Comparison of ENCODE assay signal across 1 cellular context in genomic region chr16:684067-684794, GRCh38.
A peak's percentile ranks its signal among the peaks of the same experiment; 100 is the strongest.
TF ChIP-seq lines count a peak whose summit lies in the region.

A gene with protein sequence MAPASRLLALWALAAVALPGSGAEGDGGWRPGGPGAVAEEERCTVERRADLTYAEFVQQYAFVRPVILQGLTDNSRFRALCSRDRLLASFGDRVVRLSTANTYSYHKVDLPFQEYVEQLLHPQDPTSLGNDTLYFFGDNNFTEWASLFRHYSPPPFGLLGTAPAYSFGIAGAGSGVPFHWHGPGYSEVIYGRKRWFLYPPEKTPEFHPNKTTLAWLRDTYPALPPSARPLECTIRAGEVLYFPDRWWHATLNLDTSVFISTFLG (minus strand): TSS chr16:684334. CDS start chr16:684319, 15 bp downstream.

TF ChIP-seq in K562, 482 proteins besides CTCF, POLR2A, EP300 and RAD21 (continued from another document and continues in another):
- TF ChIP-seq AFF4 (CRISPR knock-in tag; IDR thresholded peaks at IDR 0.05), result no peak
- peak; percentile 37; the same call in 1 of the 2 replicates for TF ChIP-seq KLF1 (tag; IDR thresholded peaks at IDR 0.05)
- TF ChIP-seq, protein P1, sequence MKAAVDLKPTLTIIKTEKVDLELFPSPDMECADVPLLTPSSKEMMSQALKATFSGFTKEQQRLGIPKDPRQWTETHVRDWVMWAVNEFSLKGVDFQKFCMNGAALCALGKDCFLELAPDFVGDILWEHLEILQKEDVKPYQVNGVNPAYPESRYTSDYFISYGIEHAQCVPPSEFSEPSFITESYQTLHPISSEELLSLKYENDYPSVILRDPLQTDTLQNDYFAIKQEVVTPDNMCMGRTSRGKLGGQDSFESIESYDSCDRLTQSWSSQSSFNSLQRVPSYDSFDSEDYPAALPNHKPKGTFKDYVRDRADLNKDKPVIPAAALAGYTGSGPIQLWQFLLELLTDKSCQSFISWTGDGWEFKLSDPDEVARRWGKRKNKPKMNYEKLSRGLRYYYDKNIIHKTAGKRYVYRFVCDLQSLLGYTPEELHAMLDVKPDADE (conservative IDR thresholded peaks at IDR 0.05; ENCODE audit: control insufficient read depth, low read depth, low read length), result peak; percentile 61
- no peak for TF ChIP-seq NFIC (IDR thresholded peaks at IDR 0.05)
- no peak for TF ChIP-seq CHAMP1 (IDR thresholded peaks at IDR 0.05)
- no peak for TF ChIP-seq MTA1 (IDR thresholded peaks at IDR 0.05; ENCODE audit: borderline replicate concordance)
- TF ChIP-seq ZNF146 (CRISPR knock-in tag; IDR thresholded peaks at IDR 0.05; ENCODE audit: unreplicated experiment), result no peak
- no peak for TF ChIP-seq RUNX1 (IDR thresholded peaks at IDR 0.05; ENCODE audit: low read depth)
- TF ChIP-seq ETS2 (tag; IDR thresholded peaks at IDR 0.05; ENCODE audit: borderline replicate concordance, poor library complexity, severe bottlenecking), result no peak
- no peak for TF ChIP-seq MBD1 (CRISPR knock-in tag; IDR thresholded peaks at IDR 0.05)
- no peak for TF ChIP-seq DPF2 (IDR thresholded peaks at IDR 0.05)
- no peak for TF ChIP-seq PREB (CRISPR knock-in tag; IDR thresholded peaks at IDR 0.05)
- peak; percentile 63; the same call in 1 of the 2 replicates for TF ChIP-seq MTA3 (IDR thresholded peaks at IDR 0.05; ENCODE audit: borderline replicate concordance)
- TF ChIP-seq, protein P2, sequence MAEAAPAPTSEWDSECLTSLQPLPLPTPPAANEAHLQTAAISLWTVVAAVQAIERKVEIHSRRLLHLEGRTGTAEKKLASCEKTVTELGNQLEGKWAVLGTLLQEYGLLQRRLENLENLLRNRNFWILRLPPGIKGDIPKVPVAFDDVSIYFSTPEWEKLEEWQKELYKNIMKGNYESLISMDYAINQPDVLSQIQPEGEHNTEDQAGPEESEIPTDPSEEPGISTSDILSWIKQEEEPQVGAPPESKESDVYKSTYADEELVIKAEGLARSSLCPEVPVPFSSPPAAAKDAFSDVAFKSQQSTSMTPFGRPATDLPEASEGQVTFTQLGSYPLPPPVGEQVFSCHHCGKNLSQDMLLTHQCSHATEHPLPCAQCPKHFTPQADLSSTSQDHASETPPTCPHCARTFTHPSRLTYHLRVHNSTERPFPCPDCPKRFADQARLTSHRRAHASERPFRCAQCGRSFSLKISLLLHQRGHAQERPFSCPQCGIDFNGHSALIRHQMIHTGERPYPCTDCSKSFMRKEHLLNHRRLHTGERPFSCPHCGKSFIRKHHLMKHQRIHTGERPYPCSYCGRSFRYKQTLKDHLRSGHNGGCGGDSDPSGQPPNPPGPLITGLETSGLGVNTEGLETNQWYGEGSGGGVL (CRISPR knock-in tag; IDR thresholded peaks at IDR 0.05), result no peak
- TF ChIP-seq ZNF224 (CRISPR knock-in tag; IDR thresholded peaks at IDR 0.05), result no peak
- 0 out of 2 replicates have a peak, but pooled peaks have one; percentile 44 for TF ChIP-seq ESRRA (IDR thresholded peaks at IDR 0.05; ENCODE audit: borderline replicate concordance, low read depth)
- TF ChIP-seq, protein P3, sequence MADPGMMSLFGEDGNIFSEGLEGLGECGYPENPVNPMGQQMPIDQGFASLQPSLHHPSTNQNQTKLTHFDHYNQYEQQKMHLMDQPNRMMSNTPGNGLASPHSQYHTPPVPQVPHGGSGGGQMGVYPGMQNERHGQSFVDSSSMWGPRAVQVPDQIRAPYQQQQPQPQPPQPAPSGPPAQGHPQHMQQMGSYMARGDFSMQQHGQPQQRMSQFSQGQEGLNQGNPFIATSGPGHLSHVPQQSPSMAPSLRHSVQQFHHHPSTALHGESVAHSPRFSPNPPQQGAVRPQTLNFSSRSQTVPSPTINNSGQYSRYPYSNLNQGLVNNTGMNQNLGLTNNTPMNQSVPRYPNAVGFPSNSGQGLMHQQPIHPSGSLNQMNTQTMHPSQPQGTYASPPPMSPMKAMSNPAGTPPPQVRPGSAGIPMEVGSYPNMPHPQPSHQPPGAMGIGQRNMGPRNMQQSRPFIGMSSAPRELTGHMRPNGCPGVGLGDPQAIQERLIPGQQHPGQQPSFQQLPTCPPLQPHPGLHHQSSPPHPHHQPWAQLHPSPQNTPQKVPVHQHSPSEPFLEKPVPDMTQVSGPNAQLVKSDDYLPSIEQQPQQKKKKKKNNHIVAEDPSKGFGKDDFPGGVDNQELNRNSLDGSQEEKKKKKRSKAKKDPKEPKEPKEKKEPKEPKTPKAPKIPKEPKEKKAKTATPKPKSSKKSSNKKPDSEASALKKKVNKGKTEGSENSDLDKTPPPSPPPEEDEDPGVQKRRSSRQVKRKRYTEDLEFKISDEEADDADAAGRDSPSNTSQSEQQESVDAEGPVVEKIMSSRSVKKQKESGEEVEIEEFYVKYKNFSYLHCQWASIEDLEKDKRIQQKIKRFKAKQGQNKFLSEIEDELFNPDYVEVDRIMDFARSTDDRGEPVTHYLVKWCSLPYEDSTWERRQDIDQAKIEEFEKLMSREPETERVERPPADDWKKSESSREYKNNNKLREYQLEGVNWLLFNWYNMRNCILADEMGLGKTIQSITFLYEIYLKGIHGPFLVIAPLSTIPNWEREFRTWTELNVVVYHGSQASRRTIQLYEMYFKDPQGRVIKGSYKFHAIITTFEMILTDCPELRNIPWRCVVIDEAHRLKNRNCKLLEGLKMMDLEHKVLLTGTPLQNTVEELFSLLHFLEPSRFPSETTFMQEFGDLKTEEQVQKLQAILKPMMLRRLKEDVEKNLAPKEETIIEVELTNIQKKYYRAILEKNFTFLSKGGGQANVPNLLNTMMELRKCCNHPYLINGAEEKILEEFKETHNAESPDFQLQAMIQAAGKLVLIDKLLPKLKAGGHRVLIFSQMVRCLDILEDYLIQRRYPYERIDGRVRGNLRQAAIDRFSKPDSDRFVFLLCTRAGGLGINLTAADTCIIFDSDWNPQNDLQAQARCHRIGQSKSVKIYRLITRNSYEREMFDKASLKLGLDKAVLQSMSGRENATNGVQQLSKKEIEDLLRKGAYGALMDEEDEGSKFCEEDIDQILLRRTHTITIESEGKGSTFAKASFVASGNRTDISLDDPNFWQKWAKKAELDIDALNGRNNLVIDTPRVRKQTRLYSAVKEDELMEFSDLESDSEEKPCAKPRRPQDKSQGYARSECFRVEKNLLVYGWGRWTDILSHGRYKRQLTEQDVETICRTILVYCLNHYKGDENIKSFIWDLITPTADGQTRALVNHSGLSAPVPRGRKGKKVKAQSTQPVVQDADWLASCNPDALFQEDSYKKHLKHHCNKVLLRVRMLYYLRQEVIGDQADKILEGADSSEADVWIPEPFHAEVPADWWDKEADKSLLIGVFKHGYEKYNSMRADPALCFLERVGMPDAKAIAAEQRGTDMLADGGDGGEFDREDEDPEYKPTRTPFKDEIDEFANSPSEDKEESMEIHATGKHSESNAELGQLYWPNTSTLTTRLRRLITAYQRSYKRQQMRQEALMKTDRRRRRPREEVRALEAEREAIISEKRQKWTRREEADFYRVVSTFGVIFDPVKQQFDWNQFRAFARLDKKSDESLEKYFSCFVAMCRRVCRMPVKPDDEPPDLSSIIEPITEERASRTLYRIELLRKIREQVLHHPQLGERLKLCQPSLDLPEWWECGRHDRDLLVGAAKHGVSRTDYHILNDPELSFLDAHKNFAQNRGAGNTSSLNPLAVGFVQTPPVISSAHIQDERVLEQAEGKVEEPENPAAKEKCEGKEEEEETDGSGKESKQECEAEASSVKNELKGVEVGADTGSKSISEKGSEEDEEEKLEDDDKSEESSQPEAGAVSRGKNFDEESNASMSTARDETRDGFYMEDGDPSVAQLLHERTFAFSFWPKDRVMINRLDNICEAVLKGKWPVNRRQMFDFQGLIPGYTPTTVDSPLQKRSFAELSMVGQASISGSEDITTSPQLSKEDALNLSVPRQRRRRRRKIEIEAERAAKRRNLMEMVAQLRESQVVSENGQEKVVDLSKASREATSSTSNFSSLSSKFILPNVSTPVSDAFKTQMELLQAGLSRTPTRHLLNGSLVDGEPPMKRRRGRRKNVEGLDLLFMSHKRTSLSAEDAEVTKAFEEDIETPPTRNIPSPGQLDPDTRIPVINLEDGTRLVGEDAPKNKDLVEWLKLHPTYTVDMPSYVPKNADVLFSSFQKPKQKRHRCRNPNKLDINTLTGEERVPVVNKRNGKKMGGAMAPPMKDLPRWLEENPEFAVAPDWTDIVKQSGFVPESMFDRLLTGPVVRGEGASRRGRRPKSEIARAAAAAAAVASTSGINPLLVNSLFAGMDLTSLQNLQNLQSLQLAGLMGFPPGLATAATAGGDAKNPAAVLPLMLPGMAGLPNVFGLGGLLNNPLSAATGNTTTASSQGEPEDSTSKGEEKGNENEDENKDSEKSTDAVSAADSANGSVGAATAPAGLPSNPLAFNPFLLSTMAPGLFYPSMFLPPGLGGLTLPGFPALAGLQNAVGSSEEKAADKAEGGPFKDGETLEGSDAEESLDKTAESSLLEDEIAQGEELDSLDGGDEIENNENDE (IDR thresholded peaks at IDR 0.05; ENCODE audit: low read depth, low read length), result no peak
- no peak for TF ChIP-seq ZNF174 (CRISPR knock-in tag; IDR thresholded peaks at IDR 0.05)
- TF ChIP-seq ELF1 (tag; IDR thresholded peaks at IDR 0.05), result peak; percentile 93
- TF ChIP-seq, protein P4, sequence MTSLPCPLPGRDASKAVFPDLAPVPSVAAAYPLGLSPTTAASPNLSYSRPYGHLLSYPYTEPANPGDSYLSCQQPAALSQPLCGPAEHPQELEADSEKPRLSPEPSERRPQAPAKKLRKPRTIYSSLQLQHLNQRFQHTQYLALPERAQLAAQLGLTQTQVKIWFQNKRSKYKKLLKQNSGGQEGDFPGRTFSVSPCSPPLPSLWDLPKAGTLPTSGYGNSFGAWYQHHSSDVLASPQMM (CRISPR knock-in tag; IDR thresholded peaks at IDR 0.05), result no peak
- TF ChIP-seq, protein P5, sequence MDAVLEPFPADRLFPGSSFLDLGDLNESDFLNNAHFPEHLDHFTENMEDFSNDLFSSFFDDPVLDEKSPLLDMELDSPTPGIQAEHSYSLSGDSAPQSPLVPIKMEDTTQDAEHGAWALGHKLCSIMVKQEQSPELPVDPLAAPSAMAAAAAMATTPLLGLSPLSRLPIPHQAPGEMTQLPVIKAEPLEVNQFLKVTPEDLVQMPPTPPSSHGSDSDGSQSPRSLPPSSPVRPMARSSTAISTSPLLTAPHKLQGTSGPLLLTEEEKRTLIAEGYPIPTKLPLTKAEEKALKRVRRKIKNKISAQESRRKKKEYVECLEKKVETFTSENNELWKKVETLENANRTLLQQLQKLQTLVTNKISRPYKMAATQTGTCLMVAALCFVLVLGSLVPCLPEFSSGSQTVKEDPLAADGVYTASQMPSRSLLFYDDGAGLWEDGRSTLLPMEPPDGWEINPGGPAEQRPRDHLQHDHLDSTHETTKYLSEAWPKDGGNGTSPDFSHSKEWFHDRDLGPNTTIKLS (IDR thresholded peaks at IDR 0.05; ENCODE audit: borderline replicate concordance, low read depth), result peak; percentile 63; the same call in 1 of the 2 replicates
